ENCODE assay signal across 1 cellular context in the genomic region with DNA sequence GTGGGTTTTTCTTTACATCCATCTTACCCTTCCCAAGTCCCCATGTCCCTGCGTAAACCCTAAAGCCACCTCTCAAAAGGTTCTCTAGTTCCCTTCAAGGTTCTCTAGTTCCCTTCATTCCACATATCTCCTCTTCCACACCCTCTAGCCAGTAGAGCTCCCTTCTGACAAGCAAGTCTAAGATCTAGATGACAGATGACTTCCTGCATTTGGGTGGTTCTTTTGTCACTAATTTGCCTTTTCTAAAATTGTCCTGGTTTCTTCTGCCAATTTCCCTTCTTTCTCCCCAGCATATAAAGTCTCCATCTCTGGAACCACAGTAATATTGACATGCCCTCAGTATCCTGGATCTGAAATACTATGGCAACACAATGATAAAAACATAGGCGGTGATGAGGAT.
TF ChIP-seq lines count a peak whose summit lies in the region.

No MANE protein-coding gene starts in this region.

TF ChIP-seq in K562, 482 proteins besides CTCF, POLR2A, EP300 and RAD21:
- no peak for TF ChIP-seq SUPT5H (IDR thresholded peaks at IDR 0.05)
- no peak for TF ChIP-seq ZNF764 (CRISPR knock-in tag; IDR thresholded peaks at IDR 0.05; ENCODE audit: low read depth)
- no peak for TF ChIP-seq TBL1XR1 (IDR thresholded peaks at IDR 0.05; ENCODE audit: low read length in 2 of 2)
- TF ChIP-seq, protein P1, sequence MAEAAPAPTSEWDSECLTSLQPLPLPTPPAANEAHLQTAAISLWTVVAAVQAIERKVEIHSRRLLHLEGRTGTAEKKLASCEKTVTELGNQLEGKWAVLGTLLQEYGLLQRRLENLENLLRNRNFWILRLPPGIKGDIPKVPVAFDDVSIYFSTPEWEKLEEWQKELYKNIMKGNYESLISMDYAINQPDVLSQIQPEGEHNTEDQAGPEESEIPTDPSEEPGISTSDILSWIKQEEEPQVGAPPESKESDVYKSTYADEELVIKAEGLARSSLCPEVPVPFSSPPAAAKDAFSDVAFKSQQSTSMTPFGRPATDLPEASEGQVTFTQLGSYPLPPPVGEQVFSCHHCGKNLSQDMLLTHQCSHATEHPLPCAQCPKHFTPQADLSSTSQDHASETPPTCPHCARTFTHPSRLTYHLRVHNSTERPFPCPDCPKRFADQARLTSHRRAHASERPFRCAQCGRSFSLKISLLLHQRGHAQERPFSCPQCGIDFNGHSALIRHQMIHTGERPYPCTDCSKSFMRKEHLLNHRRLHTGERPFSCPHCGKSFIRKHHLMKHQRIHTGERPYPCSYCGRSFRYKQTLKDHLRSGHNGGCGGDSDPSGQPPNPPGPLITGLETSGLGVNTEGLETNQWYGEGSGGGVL (CRISPR knock-in tag; IDR thresholded peaks at IDR 0.05), result no peak
- no peak for TF ChIP-seq EP400 (IDR thresholded peaks at IDR 0.05)
- no peak for TF ChIP-seq ZNF41 (CRISPR knock-in tag; conservative IDR thresholded peaks at IDR 0.05)
- TF ChIP-seq, protein P2, sequence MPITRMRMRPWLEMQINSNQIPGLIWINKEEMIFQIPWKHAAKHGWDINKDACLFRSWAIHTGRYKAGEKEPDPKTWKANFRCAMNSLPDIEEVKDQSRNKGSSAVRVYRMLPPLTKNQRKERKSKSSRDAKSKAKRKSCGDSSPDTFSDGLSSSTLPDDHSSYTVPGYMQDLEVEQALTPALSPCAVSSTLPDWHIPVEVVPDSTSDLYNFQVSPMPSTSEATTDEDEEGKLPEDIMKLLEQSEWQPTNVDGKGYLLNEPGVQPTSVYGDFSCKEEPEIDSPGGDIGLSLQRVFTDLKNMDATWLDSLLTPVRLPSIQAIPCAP (CRISPR knock-in tag; IDR thresholded peaks at IDR 0.05; ENCODE audit: borderline replicate concordance), result no peak
- no peak for TF ChIP-seq SMC3 (conservative IDR thresholded peaks at IDR 0.05; ENCODE audit: insufficient read depth, low read depth, low read length)
- TF ChIP-seq, protein P3, sequence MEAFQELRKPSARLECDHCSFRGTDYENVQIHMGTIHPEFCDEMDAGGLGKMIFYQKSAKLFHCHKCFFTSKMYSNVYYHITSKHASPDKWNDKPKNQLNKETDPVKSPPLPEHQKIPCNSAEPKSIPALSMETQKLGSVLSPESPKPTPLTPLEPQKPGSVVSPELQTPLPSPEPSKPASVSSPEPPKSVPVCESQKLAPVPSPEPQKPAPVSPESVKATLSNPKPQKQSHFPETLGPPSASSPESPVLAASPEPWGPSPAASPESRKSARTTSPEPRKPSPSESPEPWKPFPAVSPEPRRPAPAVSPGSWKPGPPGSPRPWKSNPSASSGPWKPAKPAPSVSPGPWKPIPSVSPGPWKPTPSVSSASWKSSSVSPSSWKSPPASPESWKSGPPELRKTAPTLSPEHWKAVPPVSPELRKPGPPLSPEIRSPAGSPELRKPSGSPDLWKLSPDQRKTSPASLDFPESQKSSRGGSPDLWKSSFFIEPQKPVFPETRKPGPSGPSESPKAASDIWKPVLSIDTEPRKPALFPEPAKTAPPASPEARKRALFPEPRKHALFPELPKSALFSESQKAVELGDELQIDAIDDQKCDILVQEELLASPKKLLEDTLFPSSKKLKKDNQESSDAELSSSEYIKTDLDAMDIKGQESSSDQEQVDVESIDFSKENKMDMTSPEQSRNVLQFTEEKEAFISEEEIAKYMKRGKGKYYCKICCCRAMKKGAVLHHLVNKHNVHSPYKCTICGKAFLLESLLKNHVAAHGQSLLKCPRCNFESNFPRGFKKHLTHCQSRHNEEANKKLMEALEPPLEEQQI (IDR thresholded peaks at IDR 0.05), result no peak
- TF ChIP-seq CAMTA2 (CRISPR knock-in tag; conservative IDR thresholded peaks at IDR 0.05), result no peak
- TF ChIP-seq TSC22D4 (tag; IDR thresholded peaks at IDR 0.05), result no peak
- no peak for TF ChIP-seq PBX2 (CRISPR knock-in tag; IDR thresholded peaks at IDR 0.05; ENCODE audit: low read depth)
- TF ChIP-seq PBX2 (tag; conservative IDR thresholded peaks at IDR 0.05; ENCODE audit: low read depth), result peak; percentile 57
- TF ChIP-seq CSDE1 (IDR thresholded peaks at IDR 0.05), result no peak
- TF ChIP-seq HNRNPLL (IDR thresholded peaks at IDR 0.05; ENCODE audit: low read depth, low read length, poor library complexity, severe bottlenecking), result no peak
- TF ChIP-seq, protein P4, sequence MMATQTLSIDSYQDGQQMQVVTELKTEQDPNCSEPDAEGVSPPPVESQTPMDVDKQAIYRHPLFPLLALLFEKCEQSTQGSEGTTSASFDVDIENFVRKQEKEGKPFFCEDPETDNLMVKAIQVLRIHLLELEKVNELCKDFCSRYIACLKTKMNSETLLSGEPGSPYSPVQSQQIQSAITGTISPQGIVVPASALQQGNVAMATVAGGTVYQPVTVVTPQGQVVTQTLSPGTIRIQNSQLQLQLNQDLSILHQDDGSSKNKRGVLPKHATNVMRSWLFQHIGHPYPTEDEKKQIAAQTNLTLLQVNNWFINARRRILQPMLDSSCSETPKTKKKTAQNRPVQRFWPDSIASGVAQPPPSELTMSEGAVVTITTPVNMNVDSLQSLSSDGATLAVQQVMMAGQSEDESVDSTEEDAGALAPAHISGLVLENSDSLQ (IDR thresholded peaks at IDR 0.05), result peak; percentile 60; the same call in 1 of the 2 replicates
- TF ChIP-seq SMARCA4 (IDR thresholded peaks at IDR 0.05), result no peak
- TF ChIP-seq ETV1 (tag; conservative IDR thresholded peaks at IDR 0.05; ENCODE audit: low read depth), result 0 out of 2 replicates have a peak, but pooled peaks have one; percentile 9
- no peak for TF ChIP-seq REST (CRISPR knock-in tag; IDR thresholded peaks at IDR 0.05; ENCODE audit: low read depth)
- TF ChIP-seq CTBP1 (IDR thresholded peaks at IDR 0.05; ENCODE audit: borderline replicate concordance), result 0 out of 2 replicates have a peak, but pooled peaks have one; percentile 18
- no peak for TF ChIP-seq RBBP5 (IDR thresholded peaks at IDR 0.05; ENCODE audit: borderline replicate concordance, insufficient read depth, low read length, poor library complexity, severe bottlenecking)
- TF ChIP-seq NRF1 (conservative IDR thresholded peaks at IDR 0.05 in 1 of 2, IDR thresholded peaks at IDR 0.05 in 1 of 2), result no peak
- TF ChIP-seq PREB (CRISPR knock-in tag; IDR thresholded peaks at IDR 0.05), result no peak
- TF ChIP-seq ZNF274 (IDR thresholded peaks at IDR 0.05; ENCODE audit: borderline replicate concordance, low read depth, low read length), result no peak
- no peak for TF ChIP-seq POLR2G (IDR thresholded peaks at IDR 0.05; ENCODE audit: low read depth, low read length)
- TF ChIP-seq CBFA2T3 (IDR thresholded peaks at IDR 0.05), result peak; percentile 23; the same call in 1 of the 2 replicates
- 0 out of 2 replicates have a peak, but pooled peaks have one; percentile 30 for TF ChIP-seq DPF2 (IDR thresholded peaks at IDR 0.05)
- no peak for TF ChIP-seq MXI1 (IDR thresholded peaks at IDR 0.05; ENCODE audit: low read depth, low read length)
- TF ChIP-seq, protein P5, sequence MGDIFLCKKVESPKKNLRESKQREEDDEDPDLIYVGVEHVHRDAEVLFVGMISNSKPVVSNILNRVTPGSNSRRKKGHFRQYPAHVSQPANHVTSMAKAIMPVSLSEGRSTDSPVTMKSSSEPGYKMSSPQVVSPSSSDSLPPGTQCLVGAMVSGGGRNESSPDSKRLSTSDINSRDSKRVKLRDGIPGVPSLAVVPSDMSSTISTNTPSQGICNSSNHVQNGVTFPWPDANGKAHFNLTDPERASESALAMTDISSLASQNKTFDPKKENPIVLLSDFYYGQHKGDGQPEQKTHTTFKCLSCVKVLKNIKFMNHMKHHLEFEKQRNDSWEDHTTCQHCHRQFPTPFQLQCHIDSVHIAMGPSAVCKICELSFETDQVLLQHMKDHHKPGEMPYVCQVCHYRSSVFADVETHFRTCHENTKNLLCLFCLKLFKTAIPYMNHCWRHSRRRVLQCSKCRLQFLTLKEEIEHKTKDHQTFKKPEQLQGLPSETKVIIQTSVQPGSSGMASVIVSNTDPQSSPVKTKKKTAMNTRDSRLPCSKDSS (IDR thresholded peaks at IDR 0.05; ENCODE audit: low read depth, partially characterized antibody), result no peak
- TF ChIP-seq, protein P6, sequence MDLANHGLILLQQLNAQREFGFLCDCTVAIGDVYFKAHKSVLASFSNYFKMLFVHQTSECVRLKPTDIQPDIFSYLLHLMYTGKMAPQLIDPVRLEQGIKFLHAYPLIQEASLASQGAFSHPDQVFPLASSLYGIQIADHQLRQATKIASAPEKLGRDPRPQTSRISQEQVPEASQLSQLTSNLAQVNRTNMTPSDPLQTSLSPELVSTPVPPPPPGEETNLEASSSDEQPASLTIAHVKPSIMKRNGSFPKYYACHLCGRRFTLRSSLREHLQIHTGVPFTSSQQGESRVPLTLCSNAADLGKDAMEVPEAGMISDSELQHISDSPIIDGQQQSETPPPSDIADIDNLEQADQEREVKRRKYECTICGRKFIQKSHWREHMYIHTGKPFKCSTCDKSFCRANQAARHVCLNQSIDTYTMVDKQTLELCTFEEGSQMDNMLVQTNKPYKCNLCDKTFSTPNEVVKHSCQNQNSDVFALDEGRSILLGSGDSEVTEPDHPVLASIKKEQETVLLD (IDR thresholded peaks at IDR 0.05), result no peak
- TF ChIP-seq ZNF830 (CRISPR knock-in tag; IDR thresholded peaks at IDR 0.05), result no peak
- no peak for TF ChIP-seq ZNF561 (CRISPR knock-in tag; conservative IDR thresholded peaks at IDR 0.05)
- no peak for TF ChIP-seq SREBF2 (CRISPR knock-in tag; IDR thresholded peaks at IDR 0.05)
- TF ChIP-seq BRF1 (IDR thresholded peaks at IDR 0.05; ENCODE audit: borderline replicate concordance, extremely low read depth, insufficient read length), result no peak
- peak; percentile 80 for TF ChIP-seq MEIS2 (IDR thresholded peaks at IDR 0.05; ENCODE audit: partially characterized antibody)
- TF ChIP-seq POLR2B (IDR thresholded peaks at IDR 0.05; ENCODE audit: low read depth, partially characterized antibody), result no peak
- peak; percentile 90 for TF ChIP-seq HMBOX1 (IDR thresholded peaks at IDR 0.05)
- no peak for TF ChIP-seq CEBPG (CRISPR knock-in tag; IDR thresholded peaks at IDR 0.05)
- TF ChIP-seq CEBPG (tag; conservative IDR thresholded peaks at IDR 0.05 in 1 of 2, IDR thresholded peaks at IDR 0.05 in 1 of 2), result no peak
